In the genomic region with DNA sequence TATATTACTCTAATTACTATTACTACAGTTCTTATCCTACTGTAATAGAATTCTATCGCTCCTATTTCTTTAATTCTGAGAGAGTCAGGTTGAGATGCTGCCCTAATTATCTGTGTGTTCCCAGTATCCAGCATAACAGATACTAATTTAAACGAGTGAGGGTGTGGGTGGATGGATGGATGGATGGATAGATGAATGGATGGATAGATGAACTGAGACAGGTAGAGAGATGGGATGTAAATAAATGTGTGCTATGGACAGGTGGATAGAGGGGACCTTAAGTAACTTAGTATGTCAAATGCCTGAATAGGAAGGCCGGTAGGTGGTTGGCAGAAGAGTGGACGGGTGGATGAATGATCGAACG, we compare ENCODE assay signal across 9 cellular contexts.
DNase-seq lines count a peak whose midpoint lies in the region; ATAC-seq and TF ChIP-seq lines count a peak whose summit lies in the region.
"Had no signal": no experiment of that assay in that cellular context is flagged by ENCODE, and none has a peak within 500 bp of the region (broad histone marks: within the 10 kb centered on the region; RNA-seq: fewer than 3 reads in every experiment).

No MANE protein-coding gene starts in this region.

- peaks cover 37% of the 10 kb centered on the region for H3K27me3 Mint-ChIP-seq in activated CD4-positive, alpha-beta T cell treated with anti-CD3 and anti-CD28 coated beads, Interleukin-2, amount 10 ng/mL, durations not matched to agents 7 days and 5 days
- peaks cover 31% of the 10 kb centered on the region for H3K27me3 Mint-ChIP-seq in activated CD8-positive, alpha-beta T cell treated with anti-CD3 and anti-CD28 coated beads for 36 hours

- ATAC-seq in activated CD8-positive, alpha-beta T cell treated with anti-CD3 and anti-CD28 coated beads for 36 hours, result no peak
- ATAC-seq in GM21390 (IDR thresholded peaks at IDR 0.05; ENCODE audit: unreplicated experiment) (no peak), GM21717 (IDR thresholded peaks at IDR 0.05; ENCODE audit: unreplicated experiment) (no peak)

- H3K9me3 Mint-ChIP-seq in activated CD4-positive, alpha-beta T cell treated with anti-CD3 and anti-CD28 coated beads, Interleukin-2, amount 10 ng/mL, durations not matched to agents 7 days and 5 days, result no peaks in the 10 kb centered on the region
- no peaks in the 10 kb centered on the region for H3K9me3 Mint-ChIP-seq in activated CD8-positive, alpha-beta T cell treated with anti-CD3 and anti-CD28 coated beads for 36 hours

- H3K27me3 ChIP-seq in iPS-18a (ENCODE audit: control insufficient read depth, insufficient read depth, low read length) (peaks cover 17% of the 10 kb centered on the region), stomach smooth muscle (ENCODE audit: control insufficient read depth in 1 of 2, insufficient read depth in 2 of 2, low read length in 2 of 2) (peaks cover 0 to 3% of the 10 kb centered on the region in 2 donors)

- POLR2A ChIA-PET in activated CD4-positive, alpha-beta T cell treated with anti-CD3 and anti-CD28 coated beads, Interleukin-2, amount 10 ng/mL, durations not matched to agents 7 days and 5 days (lab: Charles Lee), result no interaction called here
- POLR2A ChIA-PET in activated CD8-positive, alpha-beta T cell treated with anti-CD3 and anti-CD28 coated beads for 36 hours (lab: Charles Lee), result no interaction called here

- no peak for DNase-seq in activated CD4-positive, alpha-beta T cell treated with anti-CD3 and anti-CD28 coated beads, Interleukin-2, amount 10 ng/mL, durations not matched to agents 7 days and 5 days
- DNase-seq in activated CD4-positive, alpha-beta T cell treated with anti-CD3 and anti-CD28 coated beads for 48 hours, result no peak
- no peak for DNase-seq in activated CD8-positive, alpha-beta T cell treated with anti-CD3 and anti-CD28 coated beads for 36 hours
- DNase-seq in UCSD-AML1 (lab: John Stamatoyannopoulos, UW; ENCODE audit: unreplicated experiment), result no peak

- H3K27ac ChIP-seq in iPS-18a (ENCODE audit: low read length), result no peak overlapping the region
- no peak overlapping the region for H3K27ac ChIP-seq in stomach smooth muscle (ENCODE audit: low read length)
- H3K27ac ChIP-seq: cardiac muscle cell had no signal

- H3K9ac ChIP-seq in iPS-18a (ENCODE audit: low read length), result no peak overlapping the region
- H3K9ac ChIP-seq in stomach smooth muscle (ENCODE audit: low read length in 2 of 2), result peak overlapping the region; percentile 9 to 51

- H3K4me1 ChIP-seq in iPS-18a (ENCODE audit: control insufficient read depth, low read depth, low read length) (peaks cover 13% of the 10 kb centered on the region), stomach smooth muscle (ENCODE audit: control insufficient read depth, insufficient read depth, low read length) (peaks cover 5% of the 10 kb centered on the region)

- no peak for TF ChIP-seq CTCF in activated CD8-positive, alpha-beta T cell treated with anti-CD3 and anti-CD28 coated beads for 36 hours (IDR thresholded peaks at IDR 0.05)

- peak overlapping the region; percentile 26 for H3K27ac Mint-ChIP-seq in activated CD4-positive, alpha-beta T cell treated with anti-CD3 and anti-CD28 coated beads, Interleukin-2, amount 10 ng/mL, durations not matched to agents 7 days and 5 days
- peak overlapping the region; percentile 65 for H3K27ac Mint-ChIP-seq in activated CD8-positive, alpha-beta T cell treated with anti-CD3 and anti-CD28 coated beads for 36 hours

- no peaks in the 10 kb centered on the region for H3K9me3 ChIP-seq in iPS-18a (ENCODE audit: control insufficient read depth, low read depth, low read length)
- H3K9me3 ChIP-seq in stomach smooth muscle (ENCODE audit: control insufficient read depth in 2 of 2, low read length in 2 of 2), result no peaks in the 10 kb centered on the region

- peak overlapping the region; percentile 31 for H3K4me3 Mint-ChIP-seq in activated CD4-positive, alpha-beta T cell treated with anti-CD3 and anti-CD28 coated beads, Interleukin-2, amount 10 ng/mL, durations not matched to agents 7 days and 5 days
- peak overlapping the region; percentile 22 for H3K4me3 Mint-ChIP-seq in activated CD8-positive, alpha-beta T cell treated with anti-CD3 and anti-CD28 coated beads for 36 hours

- H3K4me1 Mint-ChIP-seq in activated CD4-positive, alpha-beta T cell treated with anti-CD3 and anti-CD28 coated beads, Interleukin-2, amount 10 ng/mL, durations not matched to agents 7 days and 5 days, result peaks cover 15% of the 10 kb centered on the region
- H3K4me1 Mint-ChIP-seq in activated CD8-positive, alpha-beta T cell treated with anti-CD3 and anti-CD28 coated beads for 36 hours (ENCODE audit: low read depth), result peaks cover 18% of the 10 kb centered on the region

- H3K36me3 ChIP-seq in iPS-18a (ENCODE audit: control insufficient read depth, low read depth, low read length) (no peaks in the 10 kb centered on the region), stomach smooth muscle (ENCODE audit: control insufficient read depth in 2 of 2, insufficient read depth in 2 of 2, low read length in 2 of 2) (no peaks in the 10 kb centered on the region)
- H3K36me3 ChIP-seq: cardiac muscle cell had no signal

- intact Hi-C loops in activated CD8-positive, alpha-beta T cell treated with anti-CD3 and anti-CD28 coated beads for 36 hours (cut with micrococcal nuclease), result no loop called here

- H3K4me3 ChIP-seq in iPS-18a (ENCODE audit: low read length) (peak overlapping the region; percentile 42), stomach smooth muscle (ENCODE audit: low read length in 2 of 2) (peak overlapping the region; percentile 51 to 65)

- CTCF ChIA-PET in activated CD4-positive, alpha-beta T cell treated with anti-CD3 and anti-CD28 coated beads, Interleukin-2, amount 10 ng/mL, durations not matched to agents 7 days and 5 days (lab: Charles Lee), result no interaction called here
- CTCF ChIA-PET in activated CD8-positive, alpha-beta T cell treated with anti-CD3 and anti-CD28 coated beads for 36 hours (lab: Charles Lee), result no interaction called here

- no peaks in the 10 kb centered on the region for H3K36me3 Mint-ChIP-seq in activated CD4-positive, alpha-beta T cell treated with anti-CD3 and anti-CD28 coated beads, Interleukin-2, amount 10 ng/mL, durations not matched to agents 7 days and 5 days (ENCODE audit: low read depth)
- H3K36me3 Mint-ChIP-seq in activated CD8-positive, alpha-beta T cell treated with anti-CD3 and anti-CD28 coated beads for 36 hours (ENCODE audit: low read depth), result no peaks in the 10 kb centered on the region
